In the genomic region with DNA sequence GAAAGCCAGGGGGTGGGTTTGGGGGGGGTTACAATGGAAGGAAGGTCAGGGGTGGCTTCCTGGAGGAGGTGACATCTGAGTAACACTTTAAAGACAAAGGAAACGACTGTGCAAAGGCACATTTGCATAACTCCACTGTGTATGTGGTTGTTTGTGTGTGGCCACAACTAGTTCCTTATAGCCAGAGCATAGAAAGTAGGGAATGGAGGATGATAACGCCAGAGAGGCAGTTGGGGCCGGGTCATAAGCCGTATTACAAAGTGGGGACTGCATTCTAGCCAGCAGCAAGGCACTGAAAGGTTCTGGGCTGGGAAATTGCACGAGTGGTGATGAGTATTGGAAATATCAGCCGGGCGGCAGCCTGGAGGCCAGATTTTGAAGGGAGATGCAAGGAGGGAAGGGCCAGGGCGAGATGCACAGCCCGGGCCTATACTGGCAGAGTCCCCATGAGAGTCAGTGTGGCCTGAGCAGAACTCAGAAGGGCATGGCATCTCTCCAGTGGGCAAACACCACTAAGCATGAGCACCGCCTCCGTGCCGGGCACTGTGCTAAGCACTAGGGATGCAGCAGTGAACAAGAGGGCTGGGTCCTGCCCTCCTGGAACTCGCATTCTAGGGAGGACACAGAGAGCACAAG, we compare ENCODE assay signal across 8 cellular contexts. TPM values are rescaled to one million over a fixed set of nuclear protein-coding genes. Genes with fewer than 3 reads are reported as not detected.
DNase-seq lines count a peak whose midpoint lies in the region; ATAC-seq, FAIRE-seq and TF ChIP-seq lines count a peak whose summit lies in the region.

No MANE protein-coding gene starts in this region.

- H3K4me3 Mint-ChIP-seq in activated CD4-positive, alpha-beta T cell treated with anti-CD3 and anti-CD28 coated beads, Interleukin-2, amount 10 ng/mL, durations not matched to agents 7 days and 5 days: peak overlapping the region; percentile 71
- peak overlapping the region; percentile 23 to 78 for H3K4me3 Mint-ChIP-seq in stimulated activated naive B cell treated with anti-CD40 and anti-IgM and Interleukin-4, amounts not matched to agents 10 μg/mL and 1 μg/mL and 100 μg/mL, for 72 hours

- no peak overlapping the region for H2AFZ ChIP-seq in endothelial cell of umbilical vein (ENCODE audit: low read depth, low read length)

- intact Hi-C loops in endothelial cell of umbilical vein (cut with micrococcal nuclease): loop anchor here (1.0 to 5.0 kb wide), 8 partner anchors 34 to 157 kb away; a partner anchor contains a TSS

- no peaks in the 10 kb centered on the region for H3K36me3 ChIP-seq in endothelial cell of umbilical vein (ENCODE audit: control insufficient read depth in 2 of 2, extremely low read depth in 1 of 2, insufficient read depth in 2 of 2, low read length in 2 of 2)

- CTCF ChIA-PET in activated CD4-positive, alpha-beta T cell treated with anti-CD3 and anti-CD28 coated beads, Interleukin-2, amount 10 ng/mL, durations not matched to agents 7 days and 5 days (lab: Charles Lee): interaction anchor here (0.8 to 1.4 kb wide), 11 partner anchors 10 to 112 kb away, joined by 3 to 9 read pairs (median 3); no protein-coding TSS in a partner anchor
- CTCF ChIA-PET in endothelial cell of umbilical vein (lab: Charles Lee): interaction anchor here (0.5 to 1.5 kb wide), 32 partner anchors 8 to 241 kb away, joined by 3 to 56 read pairs (median 4); a partner anchor contains a TSS

- H4K20me1 ChIP-seq in endothelial cell of umbilical vein (replicated peaks; ENCODE audit: control insufficient read depth, extremely low read depth, insufficient read depth, low read length): no peaks in the 10 kb centered on the region

- dilution Hi-C loops in endothelial cell of umbilical vein (cut with MboI; ENCODE audit: extremely low pct_ligation_motif_present, low sequenced_read_pairs): no loop called here

- peak overlapping the region; percentile 59 for H3K9ac ChIP-seq in endothelial cell of umbilical vein (replicated peaks; ENCODE audit: extremely low read depth, insufficient read depth, low read length)

- POLR2A ChIA-PET in activated CD4-positive, alpha-beta T cell treated with anti-CD3 and anti-CD28 coated beads, Interleukin-2, amount 10 ng/mL, durations not matched to agents 7 days and 5 days (lab: Charles Lee): no interaction called here
- POLR2A ChIA-PET in endothelial cell of umbilical vein (lab: Charles Lee): interaction anchor here (0.8 kb wide), 1 partner anchor 39 kb away, joined by 3 read pairs; no protein-coding TSS in a partner anchor

- H3K4me1 Mint-ChIP-seq in activated CD4-positive, alpha-beta T cell treated with anti-CD3 and anti-CD28 coated beads, Interleukin-2, amount 10 ng/mL, durations not matched to agents 7 days and 5 days: peaks cover 65% of the 10 kb centered on the region
- peaks cover 50 to 70% of the 10 kb centered on the region in 2 donors for H3K4me1 Mint-ChIP-seq in stimulated activated naive B cell treated with anti-CD40 and anti-IgM and Interleukin-4, amounts not matched to agents 10 μg/mL and 1 μg/mL and 100 μg/mL, for 72 hours

- H3K27ac Mint-ChIP-seq in activated CD4-positive, alpha-beta T cell treated with anti-CD3 and anti-CD28 coated beads, Interleukin-2, amount 10 ng/mL, durations not matched to agents 7 days and 5 days: peak overlapping the region; percentile 92
- peak overlapping the region; percentile 95 for H3K27ac Mint-ChIP-seq in stimulated activated naive B cell treated with anti-CD40 and anti-IgM and Interleukin-4, amounts not matched to agents 10 μg/mL and 1 μg/mL and 100 μg/mL, for 72 hours

- DNase-seq in activated CD4-positive, alpha-beta T cell treated with anti-CD3 and anti-CD28 coated beads, Interleukin-2, amount 10 ng/mL, durations not matched to agents 7 days and 5 days: no peak
- no peak for DNase-seq in activated CD4-positive, alpha-beta T cell treated with anti-CD3 and anti-CD28 coated beads for 4 hours
- DNase-seq in NOMO-1 (lab: John Stamatoyannopoulos, UW; ENCODE audit: unreplicated experiment in 2 of 2) (peak; percentile 31 to 54), endothelial cell of umbilical vein (ENCODE audit: low read depth, low spot score) (peak; percentile 50), NCI-H1436 treated with DMSO at 0.1 percent for 48 hours (lab: John Stamatoyannopoulos, UW) (no peak), AG08396 (ENCODE audit: low spot score) (no peak)
- no peak for DNase-seq in stimulated activated naive B cell treated with anti-CD40 and anti-IgM and Interleukin-4, amounts not matched to agents 10 μg/mL and 1 μg/mL and 100 μg/mL, for 72 hours

- peak in 1 of 2 donors; percentile 26 for ATAC-seq in stimulated activated naive B cell treated with anti-CD40 and anti-IgM and Interleukin-4, amounts not matched to agents 10 μg/mL and 1 μg/mL and 100 μg/mL, for 72 hours (replicated peaks)
- ATAC-seq in GM21737 (IDR thresholded peaks at IDR 0.05; ENCODE audit: unreplicated experiment): no peak

- H3K9me3 Mint-ChIP-seq in activated CD4-positive, alpha-beta T cell treated with anti-CD3 and anti-CD28 coated beads, Interleukin-2, amount 10 ng/mL, durations not matched to agents 7 days and 5 days: no peaks in the 10 kb centered on the region
- H3K9me3 Mint-ChIP-seq in stimulated activated naive B cell treated with anti-CD40 and anti-IgM and Interleukin-4, amounts not matched to agents 10 μg/mL and 1 μg/mL and 100 μg/mL, for 72 hours: no peaks in the 10 kb centered on the region

- no peak for TF ChIP-seq POLR2A in endothelial cell of umbilical vein (IDR thresholded peaks at IDR 0.05; ENCODE audit: low read depth, low read length)

- TSS peak; percentile 32 for BruUV-seq in endothelial cell of umbilical vein (replicated peaks; lab: Mats Ljungman, UMichigan)

- H3K27ac ChIP-seq in endothelial cell of umbilical vein (ENCODE audit: insufficient read depth, low read depth, low read length): peak overlapping the region; percentile 87

- H3K4me3 ChIP-seq in endothelial cell of umbilical vein (replicated peaks in 1 of 3; ENCODE audit: insufficient read depth in 1 of 3, low read depth in 1 of 3, low read length in 3 of 3): no peak overlapping the region

- H3K9me3 ChIP-seq in endothelial cell of umbilical vein (replicated peaks; ENCODE audit: control insufficient read depth, insufficient read depth, low read length): no peaks in the 10 kb centered on the region

- H3K4me1 ChIP-seq in endothelial cell of umbilical vein (ENCODE audit: control insufficient read depth, extremely low read depth, insufficient read depth, low read length): peaks cover 81% of the 10 kb centered on the region

- no peaks in the 10 kb centered on the region for H3K9me1 ChIP-seq in endothelial cell of umbilical vein (replicated peaks; ENCODE audit: control insufficient read depth, extremely low read depth, insufficient read depth, low read length)

- no peak for TF ChIP-seq CTCF in endothelial cell of umbilical vein (IDR thresholded peaks at IDR 0.05; ENCODE audit: extremely low read depth in 1 of 2, insufficient read depth in 1 of 2, low read depth in 1 of 2, low read length in 2 of 2)

- FAIRE-seq in endothelial cell of umbilical vein (lab: Jason Lieb, UNC): peak; percentile 82

- peak overlapping the region; percentile 29 for H3K4me2 ChIP-seq in endothelial cell of umbilical vein (ENCODE audit: insufficient read depth, low read length)

- H3K79me2 ChIP-seq in endothelial cell of umbilical vein (ENCODE audit: control insufficient read depth, insufficient read depth, low read length): no peaks in the 10 kb centered on the region

- no peaks in the 10 kb centered on the region for H3K27me3 Mint-ChIP-seq in activated CD4-positive, alpha-beta T cell treated with anti-CD3 and anti-CD28 coated beads, Interleukin-2, amount 10 ng/mL, durations not matched to agents 7 days and 5 days
- peaks cover 0 to 6% of the 10 kb centered on the region in 2 donors for H3K27me3 Mint-ChIP-seq in stimulated activated naive B cell treated with anti-CD40 and anti-IgM and Interleukin-4, amounts not matched to agents 10 μg/mL and 1 μg/mL and 100 μg/mL, for 72 hours

- no peaks in the 10 kb centered on the region for H3K27me3 ChIP-seq in endothelial cell of umbilical vein (ENCODE audit: control insufficient read depth in 2 of 2, insufficient read depth in 2 of 2, low read length in 2 of 2)

- no peaks in the 10 kb centered on the region for H3K36me3 Mint-ChIP-seq in activated CD4-positive, alpha-beta T cell treated with anti-CD3 and anti-CD28 coated beads, Interleukin-2, amount 10 ng/mL, durations not matched to agents 7 days and 5 days (ENCODE audit: low read depth)
- H3K36me3 Mint-ChIP-seq in stimulated activated naive B cell treated with anti-CD40 and anti-IgM and Interleukin-4, amounts not matched to agents 10 μg/mL and 1 μg/mL and 100 μg/mL, for 72 hours: peaks cover 0 to 11% of the 10 kb centered on the region in 2 donors

RNA-seq across cellular contexts. Expression of a gene that starts 33.6 kb away (rescaled TPM):
- 1 to 10 TPM; 7.4 to 9.3 TPM for total RNA-seq in activated CD4-positive, alpha-beta T cell treated with anti-CD3 and anti-CD28 coated beads, Interleukin-2, amount 10 ng/mL, durations not matched to agents 7 days and 5 days
- 23.4 and 25.2 TPM in 2 replicates for total RNA-seq in endothelial cell of umbilical vein
- polyA plus RNA-seq in endothelial cell of umbilical vein: 12.1 and 12.2 TPM in 2 replicates
- polyA plus RNA-seq in endothelial cell of umbilical vein (2011; cell fraction: cytosol; rRNA removed): 15.2 and 16.6 TPM in 2 replicates
- 25.4 and 27.0 TPM in 2 replicates for polyA plus RNA-seq in endothelial cell of umbilical vein (2011; cell fraction: nucleus; rRNA removed)
- 19.2 and 20.4 TPM in 2 replicates for polyA plus RNA-seq in endothelial cell of umbilical vein (2012)
- 31.5 and 50.2 TPM in 2 replicates for polyA minus RNA-seq in endothelial cell of umbilical vein
- 14.0 TPM for polyA minus RNA-seq in endothelial cell of umbilical vein (2011; cell fraction: cytosol; rRNA and poly(A)+ RNA removed)
- polyA minus RNA-seq in endothelial cell of umbilical vein (2011; cell fraction: nucleus; rRNA and poly(A)+ RNA removed): 10.6 and 12.2 TPM in 2 replicates

RNA-seq across cellular contexts. Expression of a gene that starts 36.1 kb away (rescaled TPM):
- total RNA-seq in activated CD4-positive, alpha-beta T cell treated with anti-CD3 and anti-CD28 coated beads, Interleukin-2, amount 10 ng/mL, durations not matched to agents 7 days and 5 days: 100 to 1,000 TPM; 124 to 132 TPM
- total RNA-seq in endothelial cell of umbilical vein: 80.0 and 93.4 TPM in 2 replicates
- polyA plus RNA-seq in endothelial cell of umbilical vein: 197 and 209 TPM in 2 replicates
- polyA plus RNA-seq in endothelial cell of umbilical vein (2011; cell fraction: cytosol; rRNA removed): 174 and 175 TPM in 2 replicates
- polyA plus RNA-seq in endothelial cell of umbilical vein (2011; cell fraction: nucleus; rRNA removed): 54.0 and 61.7 TPM in 2 replicates
- polyA plus RNA-seq in endothelial cell of umbilical vein (2012): 85.6 and 95.1 TPM in 2 replicates
- 49.7 and 62.3 TPM in 2 replicates for polyA minus RNA-seq in endothelial cell of umbilical vein
- polyA minus RNA-seq in endothelial cell of umbilical vein (2011; cell fraction: cytosol; rRNA and poly(A)+ RNA removed): 38.7 TPM
- polyA minus RNA-seq in endothelial cell of umbilical vein (2011; cell fraction: nucleus; rRNA and poly(A)+ RNA removed): 9.4 and 9.9 TPM in 2 replicates

RNA-seq across cellular contexts. Expression of a gene that starts 49.9 kb away (rescaled TPM):
- total RNA-seq in activated CD4-positive, alpha-beta T cell treated with anti-CD3 and anti-CD28 coated beads, Interleukin-2, amount 10 ng/mL, durations not matched to agents 7 days and 5 days: 10 to 100 TPM; 12.3 to 15.3 TPM
- total RNA-seq in endothelial cell of umbilical vein: 9.3 and 12.3 TPM in 2 replicates
- polyA plus RNA-seq in endothelial cell of umbilical vein: 3.0 and 3.8 TPM in 2 replicates
- 1.9 and 2.5 TPM in 2 replicates for polyA plus RNA-seq in endothelial cell of umbilical vein (2011; cell fraction: cytosol; rRNA removed)
- polyA plus RNA-seq in endothelial cell of umbilical vein (2011; cell fraction: nucleus; rRNA removed): 1.8 and 2.4 TPM in 2 replicates
- polyA plus RNA-seq in endothelial cell of umbilical vein (2012): 2.9 and 5.1 TPM in 2 replicates
- 3.8 and 4.5 TPM in 2 replicates for polyA minus RNA-seq in endothelial cell of umbilical vein
- 4.8 TPM for polyA minus RNA-seq in endothelial cell of umbilical vein (2011; cell fraction: cytosol; rRNA and poly(A)+ RNA removed)
- 1.2 and 1.9 TPM in 2 replicates for polyA minus RNA-seq in endothelial cell of umbilical vein (2011; cell fraction: nucleus; rRNA and poly(A)+ RNA removed)

Comparison
In these comparisons a context has a peak if more than half of its experiments do, and no peak if none do; other contexts are left out.
1. DNase-seq: peak in NOMO-1 (2 of 2) and endothelial cell of umbilical vein (single experiment); none in activated CD4-positive, alpha-beta T cell treated with anti-CD3 and anti-CD28 coated beads, Interleukin-2, amount 10 ng/mL, durations not matched to agents 7 days and 5 days (single experiment), activated CD4-positive, alpha-beta T cell treated with anti-CD3 and anti-CD28 coated beads for 4 hours (0 of 2), stimulated activated naive B cell treated with anti-CD40 and anti-IgM and Interleukin-4, amounts not matched to agents 10 μg/mL and 1 μg/mL and 100 μg/mL, for 72 hours (single experiment), NCI-H1436 treated with DMSO at 0.1 percent for 48 hours (single experiment) and AG08396 (single experiment).